In genomic region chr15:69576035-69576526, GRCh38 we compare ENCODE assay signal across 8 cellular contexts.
DNase-seq lines count a peak whose midpoint lies in the region; ATAC-seq and TF ChIP-seq lines count a peak whose summit lies in the region.

No MANE protein-coding gene starts in this region.

- H3K27me3 ChIP-seq in AG04450 (ENCODE audit: control insufficient read depth, insufficient read depth, low read length): peaks cover 31% of the 10 kb centered on the region

- H3K9me3 ChIP-seq in AG04450 (ENCODE audit: control insufficient read depth, insufficient read depth, low read length): no peaks in the 10 kb centered on the region

- no peak for DNase-seq in AG04450 (ENCODE audit: low read depth, low spot score)
- DNase-seq in NOMO-1 treated with dmso at 0.1 percent for 144 hours (lab: John Stamatoyannopoulos, UW; ENCODE audit: unreplicated experiment): peak; percentile 28
- peak; percentile 82 for DNase-seq in activated CD8-positive, alpha-beta memory T cell treated with anti-CD3 and anti-CD28 coated beads, Interleukin-2, amount 50 U/mL, for 48 hours
- peak; percentile 29 for DNase-seq in neural crest cell (ENCODE audit: low read depth, low spot score)
- DNase-seq in superior temporal gyrus (ENCODE audit: extremely low spot score): peak; percentile 73

- H3K4me1 Mint-ChIP-seq in neural crest cell: peaks cover 26% of the 10 kb centered on the region

- H3K27ac Mint-ChIP-seq in neural crest cell (ENCODE audit: unreplicated experiment): no peak overlapping the region

- no peak overlapping the region for H3K4me3 ChIP-seq in AG04450 (ENCODE audit: low read depth, low read length)

- H3K9me3 Mint-ChIP-seq in neural crest cell: no peaks in the 10 kb centered on the region

- POLR2A ChIA-PET in AG04450 (lab: Yijun Ruan, JAX): interaction anchor here (0.7 kb wide), 1 partner anchor 36 kb away, joined by 3 read pairs; no protein-coding TSS in a partner anchor

- H3K27me3 Mint-ChIP-seq in neural crest cell (ENCODE audit: low read depth): peaks cover 60% of the 10 kb centered on the region

- TF ChIP-seq CTCF in AG04450 (IDR thresholded peaks at IDR 0.05; ENCODE audit: low read depth, low read length) (peak; percentile 58), neural crest cell (conservative IDR thresholded peaks at IDR 0.05) (peak; percentile 57)

- H3K27ac ChIP-seq in AG04450 (ENCODE audit: low read depth, low read length): no peak overlapping the region

- no peak overlapping the region for H3K4me3 Mint-ChIP-seq in neural crest cell

- CTCF ChIA-PET in AG04450 (lab: Charles Lee): interaction anchor here (0.6 to 1.3 kb wide), 6 partner anchors 21 to 787 kb away, joined by 3 to 6 read pairs (median 4); no protein-coding TSS in a partner anchor

- no peaks in the 10 kb centered on the region for H3K36me3 Mint-ChIP-seq in neural crest cell (ENCODE audit: low read depth)

- ATAC-seq in GM18867 (IDR thresholded peaks at IDR 0.05; ENCODE audit: unreplicated experiment) (peak; percentile 45), esophagus mucosa (peak; percentile 77), GM18858 (IDR thresholded peaks at IDR 0.05; ENCODE audit: unreplicated experiment) (no peak)
